Comparison of ENCODE assay signal across 7 cellular contexts in the genomic region with DNA sequence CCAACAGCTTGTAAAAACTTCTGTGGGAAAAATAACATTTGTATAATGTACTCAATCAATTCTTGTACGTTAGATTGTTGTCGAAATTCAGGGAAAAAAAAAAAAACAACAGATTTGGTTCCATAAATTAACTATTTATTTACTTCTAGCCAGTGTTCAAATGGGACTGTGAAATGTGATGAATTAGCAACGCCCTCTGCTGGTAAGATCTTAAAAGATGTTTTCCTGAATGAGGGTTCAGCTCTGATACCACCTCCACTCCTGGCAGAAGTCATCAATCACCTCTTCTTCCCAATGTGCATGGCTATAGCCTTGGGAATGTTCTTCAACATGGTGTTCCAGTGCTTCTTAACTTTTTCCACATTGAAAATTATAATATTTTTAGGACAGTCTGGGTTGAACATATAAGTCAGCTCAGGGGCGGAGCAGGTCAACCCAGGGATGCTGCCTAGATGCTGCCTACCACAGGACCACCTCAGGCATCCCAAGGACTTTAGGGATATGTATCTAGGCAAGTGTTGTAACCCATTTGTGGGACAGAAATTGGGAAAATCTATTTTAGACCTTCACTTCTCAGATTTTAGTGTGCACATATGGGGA.
DNase-seq lines count a peak whose midpoint lies in the region; ATAC-seq and TF ChIP-seq lines count a peak whose summit lies in the region.

No MANE protein-coding gene starts in this region.

- H3K4me3 ChIP-seq in GM06990 (replicated peaks; ENCODE audit: low read depth, low read length) (no peak overlapping the region), brain microvascular endothelial cell (ENCODE audit: low read depth, low read length) (no peak overlapping the region)

- TF ChIP-seq CTCF in GM06990 (IDR thresholded peaks at IDR 0.05; ENCODE audit: insufficient read depth, low read length, poor library complexity, severe bottlenecking) (peak; percentile 42), brain microvascular endothelial cell (IDR thresholded peaks at IDR 0.05; ENCODE audit: low read depth, low read length, missing control alignments) (peak; percentile 64)

- peak; percentile 77 for ATAC-seq in HG02642 (IDR thresholded peaks at IDR 0.05; ENCODE audit: poor library complexity, unreplicated experiment)

- in situ Hi-C loops in brain microvascular endothelial cell (cut with HindIII; ENCODE audit: low pct_ligation_motif_present, low sequenced_read_pairs), result no loop called here

- H3K36me3 ChIP-seq in GM06990 (ENCODE audit: control insufficient read depth, insufficient read depth, low read length), result no peaks in the 10 kb centered on the region
- no peaks in the 10 kb centered on the region for H3K36me3 ChIP-seq in brain microvascular endothelial cell (replicated peaks)

- DNase-seq in GM06990 (ENCODE audit: extremely low read depth, insufficient read length) (no peak), NCI-H2171 treated with DMSO at 0.1 percent for 48 hours (lab: John Stamatoyannopoulos, UW) (peak; percentile 61), brain microvascular endothelial cell (peak; percentile 41), kidney glomerular epithelial cell (lab: John Stamatoyannopoulos, UW) (peak; percentile 39)
- no peak for DNase-seq in stimulated activated CD4-positive, alpha-beta T cell treated with anti-CD3 and anti-CD28 coated beads, Interleukin-2, amount 100 ng/mL, for 24 hours
- DNase-seq in activated CD4-positive, CD25-positive, alpha-beta regulatory T cell (lab: John Stamatoyannopoulos, UW), result no peak

- H3K27ac ChIP-seq in brain microvascular endothelial cell, result no peak overlapping the region

- H3K27me3 ChIP-seq in GM06990 (replicated peaks; ENCODE audit: control insufficient read depth, insufficient read depth, low read length) (no peaks in the 10 kb centered on the region), brain microvascular endothelial cell (replicated peaks) (no peaks in the 10 kb centered on the region)

Comparison
In these comparisons a context has a peak if more than half of its experiments do, and no peak if none do; other contexts are left out.
1. DNase-seq: peak in NCI-H2171 treated with DMSO at 0.1 percent for 48 hours (single experiment), brain microvascular endothelial cell (single experiment) and kidney glomerular epithelial cell (single experiment); none in GM06990 (single experiment), stimulated activated CD4-positive, alpha-beta T cell treated with anti-CD3 and anti-CD28 coated beads, Interleukin-2, amount 100 ng/mL, for 24 hours (0 of 2) and activated CD4-positive, CD25-positive, alpha-beta regulatory T cell (0 of 4).